Comparison of ENCODE assay signal across 1 cellular context in the genomic region with DNA sequence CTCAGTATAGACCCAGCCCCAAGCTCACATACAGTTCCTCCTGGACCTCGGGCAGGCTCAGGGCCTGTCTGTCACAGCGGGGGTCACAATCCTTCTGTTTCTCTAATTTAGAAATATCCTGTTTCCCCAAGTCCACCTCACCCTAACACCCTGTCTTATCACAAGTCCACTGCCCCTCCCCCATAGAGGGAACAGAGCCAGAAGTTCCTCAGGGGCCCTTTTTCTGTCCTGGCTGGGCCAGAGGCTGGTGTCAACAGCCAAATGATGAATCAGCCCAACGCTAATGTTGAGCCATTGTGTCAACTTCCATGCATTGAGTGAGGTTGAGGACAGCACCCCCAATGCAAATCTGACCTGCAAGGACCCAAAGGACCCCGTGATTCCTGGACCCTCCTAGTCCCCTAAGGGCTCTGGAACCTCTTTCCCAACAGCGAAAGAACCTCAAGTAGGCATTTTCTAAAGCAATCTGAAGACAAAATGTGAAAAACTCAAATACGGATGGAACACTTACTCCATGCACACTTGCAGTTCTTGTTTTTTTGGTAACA.
TF ChIP-seq lines count a peak whose summit lies in the region.

No MANE protein-coding gene starts in this region.

TF ChIP-seq in K562, 482 proteins besides CTCF, POLR2A, EP300 and RAD21 (continued from another document and continues in another):
- TF ChIP-seq, protein P1, sequence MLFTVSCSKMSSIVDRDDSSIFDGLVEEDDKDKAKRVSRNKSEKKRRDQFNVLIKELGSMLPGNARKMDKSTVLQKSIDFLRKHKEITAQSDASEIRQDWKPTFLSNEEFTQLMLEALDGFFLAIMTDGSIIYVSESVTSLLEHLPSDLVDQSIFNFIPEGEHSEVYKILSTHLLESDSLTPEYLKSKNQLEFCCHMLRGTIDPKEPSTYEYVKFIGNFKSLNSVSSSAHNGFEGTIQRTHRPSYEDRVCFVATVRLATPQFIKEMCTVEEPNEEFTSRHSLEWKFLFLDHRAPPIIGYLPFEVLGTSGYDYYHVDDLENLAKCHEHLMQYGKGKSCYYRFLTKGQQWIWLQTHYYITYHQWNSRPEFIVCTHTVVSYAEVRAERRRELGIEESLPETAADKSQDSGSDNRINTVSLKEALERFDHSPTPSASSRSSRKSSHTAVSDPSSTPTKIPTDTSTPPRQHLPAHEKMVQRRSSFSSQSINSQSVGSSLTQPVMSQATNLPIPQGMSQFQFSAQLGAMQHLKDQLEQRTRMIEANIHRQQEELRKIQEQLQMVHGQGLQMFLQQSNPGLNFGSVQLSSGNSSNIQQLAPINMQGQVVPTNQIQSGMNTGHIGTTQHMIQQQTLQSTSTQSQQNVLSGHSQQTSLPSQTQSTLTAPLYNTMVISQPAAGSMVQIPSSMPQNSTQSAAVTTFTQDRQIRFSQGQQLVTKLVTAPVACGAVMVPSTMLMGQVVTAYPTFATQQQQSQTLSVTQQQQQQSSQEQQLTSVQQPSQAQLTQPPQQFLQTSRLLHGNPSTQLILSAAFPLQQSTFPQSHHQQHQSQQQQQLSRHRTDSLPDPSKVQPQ (CRISPR knock-in tag; IDR thresholded peaks at IDR 0.05; ENCODE audit: borderline replicate concordance), result 0 out of 2 replicates have a peak, but pooled peaks have one; percentile 42
- TF ChIP-seq PTRF (tag; IDR thresholded peaks at IDR 0.05) (peak; percentile 38), MTA1 (IDR thresholded peaks at IDR 0.05; ENCODE audit: borderline replicate concordance) (no peak), ZNF282 (CRISPR knock-in tag; IDR thresholded peaks at IDR 0.05) (no peak), MAZ (CRISPR knock-in tag; conservative IDR thresholded peaks at IDR 0.05 in 1 of 2, IDR thresholded peaks at IDR 0.05 in 1 of 2) (peak; percentile 47 to 56; a peak in 2 of 4 replicates), DACH1 (IDR thresholded peaks at IDR 0.05; ENCODE audit: partially characterized antibody) (no peak), ZNF347 (CRISPR knock-in tag; IDR thresholded peaks at IDR 0.05; ENCODE audit: low read depth) (no peak), MAFK (IDR thresholded peaks at IDR 0.05; ENCODE audit: low read length) (peak; percentile 54), GTF2F1 (IDR thresholded peaks at IDR 0.05; ENCODE audit: low read depth, low read length) (no peak), RUNX1 (IDR thresholded peaks at IDR 0.05; ENCODE audit: low read depth) (no peak), ETV5 (CRISPR knock-in tag; IDR thresholded peaks at IDR 0.05; ENCODE audit: low read depth) (peak; percentile 54; the same call in 1 of the 2 replicates), EZH2 (IDR thresholded peaks at IDR 0.05; ENCODE audit: borderline replicate concordance, low read depth, low read length) (no peak), TEAD2 (tag; IDR thresholded peaks at IDR 0.05) (peak; percentile 24; the same call in 1 of the 2 replicates), ZNF586 (CRISPR knock-in tag; conservative IDR thresholded peaks at IDR 0.05) (no peak), CBFA2T3 (IDR thresholded peaks at IDR 0.05) (peak; percentile 69)
- TF ChIP-seq, protein P2, sequence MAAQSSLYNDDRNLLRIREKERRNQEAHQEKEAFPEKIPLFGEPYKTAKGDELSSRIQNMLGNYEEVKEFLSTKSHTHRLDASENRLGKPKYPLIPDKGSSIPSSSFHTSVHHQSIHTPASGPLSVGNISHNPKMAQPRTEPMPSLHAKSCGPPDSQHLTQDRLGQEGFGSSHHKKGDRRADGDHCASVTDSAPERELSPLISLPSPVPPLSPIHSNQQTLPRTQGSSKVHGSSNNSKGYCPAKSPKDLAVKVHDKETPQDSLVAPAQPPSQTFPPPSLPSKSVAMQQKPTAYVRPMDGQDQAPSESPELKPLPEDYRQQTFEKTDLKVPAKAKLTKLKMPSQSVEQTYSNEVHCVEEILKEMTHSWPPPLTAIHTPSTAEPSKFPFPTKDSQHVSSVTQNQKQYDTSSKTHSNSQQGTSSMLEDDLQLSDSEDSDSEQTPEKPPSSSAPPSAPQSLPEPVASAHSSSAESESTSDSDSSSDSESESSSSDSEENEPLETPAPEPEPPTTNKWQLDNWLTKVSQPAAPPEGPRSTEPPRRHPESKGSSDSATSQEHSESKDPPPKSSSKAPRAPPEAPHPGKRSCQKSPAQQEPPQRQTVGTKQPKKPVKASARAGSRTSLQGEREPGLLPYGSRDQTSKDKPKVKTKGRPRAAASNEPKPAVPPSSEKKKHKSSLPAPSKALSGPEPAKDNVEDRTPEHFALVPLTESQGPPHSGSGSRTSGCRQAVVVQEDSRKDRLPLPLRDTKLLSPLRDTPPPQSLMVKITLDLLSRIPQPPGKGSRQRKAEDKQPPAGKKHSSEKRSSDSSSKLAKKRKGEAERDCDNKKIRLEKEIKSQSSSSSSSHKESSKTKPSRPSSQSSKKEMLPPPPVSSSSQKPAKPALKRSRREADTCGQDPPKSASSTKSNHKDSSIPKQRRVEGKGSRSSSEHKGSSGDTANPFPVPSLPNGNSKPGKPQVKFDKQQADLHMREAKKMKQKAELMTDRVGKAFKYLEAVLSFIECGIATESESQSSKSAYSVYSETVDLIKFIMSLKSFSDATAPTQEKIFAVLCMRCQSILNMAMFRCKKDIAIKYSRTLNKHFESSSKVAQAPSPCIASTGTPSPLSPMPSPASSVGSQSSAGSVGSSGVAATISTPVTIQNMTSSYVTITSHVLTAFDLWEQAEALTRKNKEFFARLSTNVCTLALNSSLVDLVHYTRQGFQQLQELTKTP (IDR thresholded peaks at IDR 0.05; ENCODE audit: low read depth in 1 of 2, partially characterized antibody in 2 of 2), result peak in 1 of 2 experiments; percentile 55
- TF ChIP-seq, protein P3, sequence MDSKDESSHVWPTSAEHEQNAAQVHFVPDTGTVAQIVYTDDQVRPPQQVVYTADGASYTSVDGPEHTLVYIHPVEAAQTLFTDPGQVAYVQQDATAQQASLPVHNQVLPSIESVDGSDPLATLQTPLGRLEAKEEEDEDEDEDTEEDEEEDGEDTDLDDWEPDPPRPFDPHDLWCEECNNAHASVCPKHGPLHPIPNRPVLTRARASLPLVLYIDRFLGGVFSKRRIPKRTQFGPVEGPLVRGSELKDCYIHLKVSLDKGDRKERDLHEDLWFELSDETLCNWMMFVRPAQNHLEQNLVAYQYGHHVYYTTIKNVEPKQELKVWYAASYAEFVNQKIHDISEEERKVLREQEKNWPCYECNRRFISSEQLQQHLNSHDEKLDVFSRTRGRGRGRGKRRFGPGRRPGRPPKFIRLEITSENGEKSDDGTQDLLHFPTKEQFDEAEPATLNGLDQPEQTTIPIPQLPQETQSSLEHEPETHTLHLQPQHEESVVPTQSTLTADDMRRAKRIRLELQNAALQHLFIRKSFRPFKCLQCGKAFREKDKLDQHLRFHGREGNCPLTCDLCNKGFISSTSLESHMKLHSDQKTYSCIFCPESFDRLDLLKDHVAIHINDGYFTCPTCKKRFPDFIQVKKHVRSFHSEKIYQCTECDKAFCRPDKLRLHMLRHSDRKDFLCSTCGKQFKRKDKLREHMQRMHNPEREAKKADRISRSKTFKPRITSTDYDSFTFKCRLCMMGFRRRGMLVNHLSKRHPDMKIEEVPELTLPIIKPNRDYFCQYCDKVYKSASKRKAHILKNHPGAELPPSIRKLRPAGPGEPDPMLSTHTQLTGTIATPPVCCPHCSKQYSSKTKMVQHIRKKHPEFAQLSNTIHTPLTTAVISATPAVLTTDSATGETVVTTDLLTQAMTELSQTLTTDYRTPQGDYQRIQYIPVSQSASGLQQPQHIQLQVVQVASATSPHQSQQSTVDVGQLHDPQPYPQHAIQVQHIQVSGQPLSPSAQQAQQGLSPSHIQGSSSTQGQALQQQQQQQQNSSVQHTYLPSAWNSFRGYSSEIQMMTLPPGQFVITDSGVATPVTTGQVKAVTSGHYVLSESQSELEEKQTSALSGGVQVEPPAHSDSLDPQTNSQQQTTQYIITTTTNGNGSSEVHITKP (IDR thresholded peaks at IDR 0.05; ENCODE audit: partially characterized antibody), result peak; percentile 8
- TF ChIP-seq, protein P4, sequence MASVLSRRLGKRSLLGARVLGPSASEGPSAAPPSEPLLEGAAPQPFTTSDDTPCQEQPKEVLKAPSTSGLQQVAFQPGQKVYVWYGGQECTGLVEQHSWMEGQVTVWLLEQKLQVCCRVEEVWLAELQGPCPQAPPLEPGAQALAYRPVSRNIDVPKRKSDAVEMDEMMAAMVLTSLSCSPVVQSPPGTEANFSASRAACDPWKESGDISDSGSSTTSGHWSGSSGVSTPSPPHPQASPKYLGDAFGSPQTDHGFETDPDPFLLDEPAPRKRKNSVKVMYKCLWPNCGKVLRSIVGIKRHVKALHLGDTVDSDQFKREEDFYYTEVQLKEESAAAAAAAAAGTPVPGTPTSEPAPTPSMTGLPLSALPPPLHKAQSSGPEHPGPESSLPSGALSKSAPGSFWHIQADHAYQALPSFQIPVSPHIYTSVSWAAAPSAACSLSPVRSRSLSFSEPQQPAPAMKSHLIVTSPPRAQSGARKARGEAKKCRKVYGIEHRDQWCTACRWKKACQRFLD (CRISPR knock-in tag; IDR thresholded peaks at IDR 0.05), result peak; percentile 97
- TF ChIP-seq, protein P5, sequence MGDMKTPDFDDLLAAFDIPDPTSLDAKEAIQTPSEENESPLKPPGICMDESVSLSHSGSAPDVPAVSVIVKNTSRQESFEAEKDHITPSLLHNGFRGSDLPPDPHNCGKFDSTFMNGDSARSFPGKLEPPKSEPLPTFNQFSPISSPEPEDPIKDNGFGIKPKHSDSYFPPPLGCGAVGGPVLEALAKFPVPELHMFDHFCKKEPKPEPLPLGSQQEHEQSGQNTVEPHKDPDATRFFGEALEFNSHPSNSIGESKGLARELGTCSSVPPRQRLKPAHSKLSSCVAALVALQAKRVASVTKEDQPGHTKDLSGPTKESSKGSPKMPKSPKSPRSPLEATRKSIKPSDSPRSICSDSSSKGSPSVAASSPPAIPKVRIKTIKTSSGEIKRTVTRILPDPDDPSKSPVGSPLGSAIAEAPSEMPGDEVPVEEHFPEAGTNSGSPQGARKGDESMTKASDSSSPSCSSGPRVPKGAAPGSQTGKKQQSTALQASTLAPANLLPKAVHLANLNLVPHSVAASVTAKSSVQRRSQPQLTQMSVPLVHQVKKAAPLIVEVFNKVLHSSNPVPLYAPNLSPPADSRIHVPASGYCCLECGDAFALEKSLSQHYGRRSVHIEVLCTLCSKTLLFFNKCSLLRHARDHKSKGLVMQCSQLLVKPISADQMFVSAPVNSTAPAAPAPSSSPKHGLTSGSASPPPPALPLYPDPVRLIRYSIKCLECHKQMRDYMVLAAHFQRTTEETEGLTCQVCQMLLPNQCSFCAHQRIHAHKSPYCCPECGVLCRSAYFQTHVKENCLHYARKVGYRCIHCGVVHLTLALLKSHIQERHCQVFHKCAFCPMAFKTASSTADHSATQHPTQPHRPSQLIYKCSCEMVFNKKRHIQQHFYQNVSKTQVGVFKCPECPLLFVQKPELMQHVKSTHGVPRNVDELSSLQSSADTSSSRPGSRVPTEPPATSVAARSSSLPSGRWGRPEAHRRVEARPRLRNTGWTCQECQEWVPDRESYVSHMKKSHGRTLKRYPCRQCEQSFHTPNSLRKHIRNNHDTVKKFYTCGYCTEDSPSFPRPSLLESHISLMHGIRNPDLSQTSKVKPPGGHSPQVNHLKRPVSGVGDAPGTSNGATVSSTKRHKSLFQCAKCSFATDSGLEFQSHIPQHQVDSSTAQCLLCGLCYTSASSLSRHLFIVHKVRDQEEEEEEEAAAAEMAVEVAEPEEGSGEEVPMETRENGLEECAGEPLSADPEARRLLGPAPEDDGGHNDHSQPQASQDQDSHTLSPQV (IDR thresholded peaks at IDR 0.05), result peak; percentile 98
- TF ChIP-seq, protein P6, sequence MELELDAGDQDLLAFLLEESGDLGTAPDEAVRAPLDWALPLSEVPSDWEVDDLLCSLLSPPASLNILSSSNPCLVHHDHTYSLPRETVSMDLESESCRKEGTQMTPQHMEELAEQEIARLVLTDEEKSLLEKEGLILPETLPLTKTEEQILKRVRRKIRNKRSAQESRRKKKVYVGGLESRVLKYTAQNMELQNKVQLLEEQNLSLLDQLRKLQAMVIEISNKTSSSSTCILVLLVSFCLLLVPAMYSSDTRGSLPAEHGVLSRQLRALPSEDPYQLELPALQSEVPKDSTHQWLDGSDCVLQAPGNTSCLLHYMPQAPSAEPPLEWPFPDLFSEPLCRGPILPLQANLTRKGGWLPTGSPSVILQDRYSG (tag; conservative IDR thresholded peaks at IDR 0.05; ENCODE audit: low read depth), result peak; percentile 71
- TF ChIP-seq, protein P7, sequence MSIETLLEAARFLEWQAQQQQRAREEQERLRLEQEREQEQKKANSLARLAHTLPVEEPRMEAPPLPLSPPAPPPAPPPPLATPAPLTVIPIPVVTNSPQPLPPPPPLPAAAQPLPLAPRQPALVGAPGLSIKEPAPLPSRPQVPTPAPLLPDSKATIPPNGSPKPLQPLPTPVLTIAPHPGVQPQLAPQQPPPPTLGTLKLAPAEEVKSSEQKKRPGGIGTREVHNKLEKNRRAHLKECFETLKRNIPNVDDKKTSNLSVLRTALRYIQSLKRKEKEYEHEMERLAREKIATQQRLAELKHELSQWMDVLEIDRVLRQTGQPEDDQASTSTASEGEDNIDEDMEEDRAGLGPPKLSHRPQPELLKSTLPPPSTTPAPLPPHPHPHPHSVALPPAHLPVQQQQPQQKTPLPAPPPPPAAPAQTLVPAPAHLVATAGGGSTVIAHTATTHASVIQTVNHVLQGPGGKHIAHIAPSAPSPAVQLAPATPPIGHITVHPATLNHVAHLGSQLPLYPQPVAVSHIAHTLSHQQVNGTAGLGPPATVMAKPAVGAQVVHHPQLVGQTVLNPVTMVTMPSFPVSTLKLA (conservative IDR thresholded peaks at IDR 0.05), result peak in 1 of 2 experiments; percentile 48; a peak in 1 of 4 replicates
- TF ChIP-seq, protein P8, sequence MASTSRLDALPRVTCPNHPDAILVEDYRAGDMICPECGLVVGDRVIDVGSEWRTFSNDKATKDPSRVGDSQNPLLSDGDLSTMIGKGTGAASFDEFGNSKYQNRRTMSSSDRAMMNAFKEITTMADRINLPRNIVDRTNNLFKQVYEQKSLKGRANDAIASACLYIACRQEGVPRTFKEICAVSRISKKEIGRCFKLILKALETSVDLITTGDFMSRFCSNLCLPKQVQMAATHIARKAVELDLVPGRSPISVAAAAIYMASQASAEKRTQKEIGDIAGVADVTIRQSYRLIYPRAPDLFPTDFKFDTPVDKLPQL (IDR thresholded peaks at IDR 0.05; ENCODE audit: extremely low read depth, insufficient read length), result no peak
- TF ChIP-seq, protein P9, sequence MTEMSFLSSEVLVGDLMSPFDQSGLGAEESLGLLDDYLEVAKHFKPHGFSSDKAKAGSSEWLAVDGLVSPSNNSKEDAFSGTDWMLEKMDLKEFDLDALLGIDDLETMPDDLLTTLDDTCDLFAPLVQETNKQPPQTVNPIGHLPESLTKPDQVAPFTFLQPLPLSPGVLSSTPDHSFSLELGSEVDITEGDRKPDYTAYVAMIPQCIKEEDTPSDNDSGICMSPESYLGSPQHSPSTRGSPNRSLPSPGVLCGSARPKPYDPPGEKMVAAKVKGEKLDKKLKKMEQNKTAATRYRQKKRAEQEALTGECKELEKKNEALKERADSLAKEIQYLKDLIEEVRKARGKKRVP (CRISPR knock-in tag; IDR thresholded peaks at IDR 0.05), result no peak
